8 cellular contexts compared by ENCODE assay signal in genomic region chr19:19460258-19460731, GRCh38. TPM values are rescaled to one million over a fixed set of nuclear protein-coding genes. Genes with fewer than 3 reads are reported as not detected.
DNase-seq lines count a peak whose midpoint lies in the region; ATAC-seq and TF ChIP-seq lines count a peak whose summit lies in the region.

No MANE protein-coding gene starts in this region.

- CTCF ChIA-PET in CD8-positive, alpha-beta memory T cell (lab: Charles Lee), result interaction anchor here (1.0 to 3.0 kb wide), 4 partner anchors 29 to 94 kb away, joined by 4 to 18 read pairs (median 6); partner anchors contain the start of gene GATAD2A
- CTCF ChIA-PET in GM10248 (lab: Yijun Ruan, JAX), result interaction anchor here (1.0 to 6.2 kb wide), 4 partner anchors 13 to 55 kb away, joined by 3 to 31 read pairs (median 6); partner anchors contain the start of gene GATAD2A

- H3K27me3 ChIP-seq in CD8-positive, alpha-beta memory T cell (ENCODE audit: insufficient read depth, low read length, poor library complexity, severe bottlenecking), result no peaks in the 10 kb centered on the region
- no peaks in the 10 kb centered on the region for H3K27me3 ChIP-seq in HL-60 (ENCODE audit: insufficient read depth, poor library complexity, severe bottlenecking)
- no peaks in the 10 kb centered on the region for H3K27me3 ChIP-seq in ascending aorta

- H3K4me3 ChIP-seq in CD8-positive, alpha-beta memory T cell (ENCODE audit: low read length), result peak overlapping the region; percentile 52
- no peak overlapping the region for H3K4me3 ChIP-seq in HL-60 (replicated peaks; ENCODE audit: insufficient read depth, low read length)
- peak overlapping the region in 1 of 2 donors; percentile 33 for H3K4me3 ChIP-seq in ascending aorta

- intact Hi-C loops in ascending aorta (cut with DNase I), result no loop called here

- TF ChIP-seq CTCF in HL-60 (IDR thresholded peaks at IDR 0.05; ENCODE audit: insufficient read depth, low read length) (no peak), ascending aorta (IDR thresholded peaks at IDR 0.05) (no peak), GM10248 (IDR thresholded peaks at IDR 0.05; ENCODE audit: control extremely low read depth, extremely low read depth, low read depth, missing control alignments) (no peak)

- peaks cover 2 to 18% (median 3%) of the 10 kb centered on the region in 3 donors for H3K36me3 Mint-ChIP-seq in CD8-positive, alpha-beta memory T cell
- peaks cover 0 to 5% of the 10 kb centered on the region in 2 donors for H3K36me3 Mint-ChIP-seq in naive B cell

- H3K9me3 Mint-ChIP-seq in CD8-positive, alpha-beta memory T cell, result no peaks in the 10 kb centered on the region
- H3K9me3 Mint-ChIP-seq in naive B cell, result no peaks in the 10 kb centered on the region

- H3K9me3 ChIP-seq in CD8-positive, alpha-beta memory T cell (ENCODE audit: low read length), result no peaks in the 10 kb centered on the region
- no peaks in the 10 kb centered on the region for H3K9me3 ChIP-seq in ascending aorta

- DNase-seq in CD8-positive, alpha-beta memory T cell, result peak in 3 of 5 donors; percentile 21 to 53 (median 34)
- DNase-seq in HL-60 (ENCODE audit: low read depth in 1 of 2, low spot score in 1 of 2), result peak; percentile 45
- no peak for DNase-seq in ascending aorta (ENCODE audit: low spot score in 2 of 2)
- DNase-seq in naive B cell, result peak; percentile 30
- DNase-seq in NCI-H526 (lab: John Stamatoyannopoulos, UW), result no peak
- DNase-seq in GM10248 (ENCODE audit: extremely low spot score), result no peak
- no peak for DNase-seq in SIG-M5 treated with dmso at 0.1 percent for 504 hours (lab: John Stamatoyannopoulos, UW; ENCODE audit: unreplicated experiment)
- DNase-seq in amniotic stem cell (lab: John Stamatoyannopoulos, UW), result no peak

- H3K36me3 ChIP-seq in CD8-positive, alpha-beta memory T cell (ENCODE audit: insufficient read depth, low read length), result peaks cover 10% of the 10 kb centered on the region
- H3K36me3 ChIP-seq in ascending aorta, result peaks cover 2 to 5% of the 10 kb centered on the region in 2 donors

- H3K4me1 ChIP-seq in CD8-positive, alpha-beta memory T cell (ENCODE audit: insufficient read depth, low read length), result peaks cover 90% of the 10 kb centered on the region
- H3K4me1 ChIP-seq in ascending aorta, result peaks cover 27 to 65% of the 10 kb centered on the region in 2 donors

- POLR2A ChIA-PET in CD8-positive, alpha-beta memory T cell (lab: Charles Lee), result interaction anchor here (0.6 to 2.7 kb wide), 7 partner anchors 9 to 146 kb away, joined by 4 to 17 read pairs (median 6); partner anchors contain the start of gene GATAD2A
- POLR2A ChIA-PET in GM10248 (lab: Yijun Ruan, JAX), result no interaction called here

- peak overlapping the region; percentile 82 for H3K27ac ChIP-seq in CD8-positive, alpha-beta memory T cell (ENCODE audit: low read depth, low read length)
- peak overlapping the region; percentile 67 for H3K27ac ChIP-seq in HL-60 (replicated peaks)
- H3K27ac ChIP-seq in ascending aorta, result peak overlapping the region; percentile 63 to 75

- peak; percentile 34 to 40 for ATAC-seq in naive B cell (ENCODE audit: low read depth in 2 of 2)

- peak overlapping the region; percentile 85 to 93 (median 89) for H3K4me3 Mint-ChIP-seq in CD8-positive, alpha-beta memory T cell
- peak overlapping the region; percentile 63 to 93 (median 86) for H3K4me3 Mint-ChIP-seq in naive B cell

- peaks cover 79 to 95% (median 80%) of the 10 kb centered on the region in 3 donors for H3K4me1 Mint-ChIP-seq in CD8-positive, alpha-beta memory T cell
- H3K4me1 Mint-ChIP-seq in naive B cell, result peaks cover 58 to 68% (median 67%) of the 10 kb centered on the region in 3 donors

- H3K27me3 Mint-ChIP-seq in CD8-positive, alpha-beta memory T cell, result no peaks in the 10 kb centered on the region
- H3K27me3 Mint-ChIP-seq in naive B cell, result no peaks in the 10 kb centered on the region

- peak overlapping the region; percentile 97 to 100 (median 99) for H3K27ac Mint-ChIP-seq in CD8-positive, alpha-beta memory T cell
- peak overlapping the region; percentile 92 to 98 (median 96) for H3K27ac Mint-ChIP-seq in naive B cell

RNA-seq across cellular contexts. Expression of gene GATAD2A, which starts 54.8 kb away (rescaled TPM):
- total RNA-seq in CD8-positive, alpha-beta memory T cell, result 100 to 1,000 TPM; 176 to 182 TPM
- 46.9 TPM for polyA plus RNA-seq in CD8-positive, alpha-beta memory T cell
- total RNA-seq in ascending aorta, result 63.3 TPM
- polyA plus RNA-seq in naive B cell (ENCODE audit: low read depth in 6 of 6), result 10 to 100 TPM in 3 of 6 donors, 1 to 10 TPM in 3; 2.2 to 19.2 (median 10.6) TPM

RNA-seq across cellular contexts. Expression of gene TSSK6, which starts 55.1 kb away (rescaled TPM):
- total RNA-seq in CD8-positive, alpha-beta memory T cell, result 1 to 10 TPM; 3.1 to 3.4 TPM
- 1.4 TPM for polyA plus RNA-seq in CD8-positive, alpha-beta memory T cell
- not detected for total RNA-seq in ascending aorta
- polyA plus RNA-seq in naive B cell (ENCODE audit: low read depth in 6 of 6), result 1 to 10 TPM; 1.1 to 4.3 (median 2.3) TPM

RNA-seq across cellular contexts. Expression of gene NDUFA13, which starts 55.7 kb away (rescaled TPM):
- total RNA-seq in CD8-positive, alpha-beta memory T cell, result 100 to 1,000 TPM; 337 to 341 TPM
- 334 TPM for polyA plus RNA-seq in CD8-positive, alpha-beta memory T cell
- 12.7 TPM for total RNA-seq in ascending aorta
- polyA plus RNA-seq in naive B cell (ENCODE audit: low read depth in 6 of 6), result 100 to 1,000 TPM; 226 to 324 (median 271) TPM

Comparison
In these comparisons a context has a peak if more than half of its experiments do, and no peak if none do; other contexts are left out.
1. DNase-seq: peak in CD8-positive, alpha-beta memory T cell (3 of 5), HL-60 (2 of 2) and naive B cell (single experiment); none in ascending aorta (0 of 2), NCI-H526 (0 of 2), GM10248 (single experiment), SIG-M5 treated with dmso at 0.1 percent for 504 hours (single experiment) and amniotic stem cell (single experiment).
2. RNA of gene NDUFA13, which starts 55.7 kb away (total RNA-seq): 337 to 341 TPM in CD8-positive, alpha-beta memory T cell; 12.7 TPM in ascending aorta (single experiment); every median in the first group is over 10 times any median in the second.
3. Peak in every context shown above with its lines, with median percentiles within 50 percentile points of each other: H3K27ac ChIP-seq.